ENCODE assay signal across 2 cellular contexts in genomic region chr12:65465766-65466547, GRCh38.
TF ChIP-seq lines count a peak whose summit lies in the region.

No MANE protein-coding gene starts in this region.

TF ChIP-seq in IMR-90, 13 proteins besides CTCF, POLR2A, EP300 and RAD21 (continued from another document):
- TF ChIP-seq NFE2L2 (IDR thresholded peaks at IDR 0.05; ENCODE audit: low read depth, low read length) (no peak), MAFK (IDR thresholded peaks at IDR 0.05; ENCODE audit: low read depth, low read length) (no peak), SMC3 (IDR thresholded peaks at IDR 0.05; ENCODE audit: low read depth, low read length) (no peak), CHD1 (IDR thresholded peaks at IDR 0.05; ENCODE audit: low read depth, low read length) (no peak), MAZ (IDR thresholded peaks at IDR 0.05; ENCODE audit: borderline replicate concordance, low read depth, low read length) (no peak), USF2 (IDR thresholded peaks at IDR 0.05; ENCODE audit: low read depth, low read length) (no peak), ELK1 (IDR thresholded peaks at IDR 0.05; ENCODE audit: borderline replicate concordance, low read depth, low read length) (no peak), RCOR1 (IDR thresholded peaks at IDR 0.05; ENCODE audit: insufficient replicate concordance, low read length) (no peak), FOS (IDR thresholded peaks at IDR 0.05; ENCODE audit: low read depth, low read length) (no peak), RFX5 (IDR thresholded peaks at IDR 0.05; ENCODE audit: low read depth, low read length) (no peak)

TF ChIP-seq in neural cell, 6 proteins besides CTCF, POLR2A, EP300 and RAD21 (continued from another document):
- TF ChIP-seq REST (IDR thresholded peaks at IDR 0.05; ENCODE audit: borderline replicate concordance) (no peak), TAF1 (IDR thresholded peaks at IDR 0.05; ENCODE audit: low read depth) (no peak), EZH2 (IDR thresholded peaks at IDR 0.05; ENCODE audit: borderline replicate concordance, insufficient read depth, low read length, poor library complexity, severe bottlenecking) (no peak)
